12 cellular contexts compared by ENCODE assay signal in genomic region chr20:38970302-38970701, GRCh38. TPM values are rescaled to one million over a fixed set of nuclear protein-coding genes. Genes with fewer than 3 reads are reported as not detected.
DNase-seq lines count a peak whose midpoint lies in the region; ATAC-seq and TF ChIP-seq lines count a peak whose summit lies in the region.
"Had no signal": no experiment of that assay in that cellular context is flagged by ENCODE, and none has a peak within 500 bp of the region (broad histone marks: within the 10 kb centered on the region; RNA-seq: fewer than 3 reads in every experiment).

No MANE protein-coding gene starts in this region.

- no peak overlapping the region for H2AFZ ChIP-seq in smooth muscle cell (ENCODE audit: low read depth)

- H3K4me2 ChIP-seq in smooth muscle cell = no peak overlapping the region

- DNase-seq in HCEC 1CT = peak; percentile 95
- peak; percentile 56 for DNase-seq in fibroblast of peridontal ligament (ENCODE audit: extremely low read depth)
- DNase-seq in smooth muscle cell (lab: John Stamatoyannopoulos, UW; ENCODE audit: unreplicated experiment) = no peak
- no peak for DNase-seq in GOT3 (lab: John Stamatoyannopoulos, UW)
- DNase-seq in NCI-H2107 (lab: John Stamatoyannopoulos, UW) = no peak
- no peak for DNase-seq in GM19238 (ENCODE audit: insufficient read length, low spot score)
- DNase-seq: activated T-cell treated with anti-CD3 and anti-CD28 coated beads, Interleukin-2, amount 50 U/mL, for 1 hour; DMS79; NCI-H2171; RPMI8226 had no signal

- 61% methylated on average over 1 of the region's 1 CpG for WGBS in smooth muscle cell (ENCODE audit: low lambda C conversion rate)

- no peaks in the 10 kb centered on the region for H3K36me3 ChIP-seq in smooth muscle cell (ENCODE audit: low read depth)

- no peaks in the 10 kb centered on the region for H3K27me3 ChIP-seq in smooth muscle cell (ENCODE audit: low read depth)
- H3K27me3 ChIP-seq: cardiac muscle cell had no signal

- peak; percentile 81 for ATAC-seq in SK-N-SH treated with all-trans-retinoic acid at 6 μM for 48 hours

- H3K79me2 ChIP-seq in smooth muscle cell (ENCODE audit: low read depth) = peaks cover under 1% of the 10 kb centered on the region

- peaks cover 4% of the 10 kb centered on the region for H4K20me1 ChIP-seq in smooth muscle cell (ENCODE audit: low read depth)

- H3K27ac ChIP-seq in smooth muscle cell (ENCODE audit: low read depth) = peak overlapping the region; percentile 47
- H3K27ac ChIP-seq: cardiac muscle cell had no signal

- no peaks in the 10 kb centered on the region for H3K9me3 ChIP-seq in smooth muscle cell (replicated peaks; ENCODE audit: low read depth)

- H3K4me3 ChIP-seq in smooth muscle cell = no peak overlapping the region
- H3K4me3 ChIP-seq: cardiac muscle cell had no signal

- H3F3A ChIP-seq in smooth muscle cell (ENCODE audit: low read depth) = no peaks in the 10 kb centered on the region

- H3K9ac ChIP-seq in smooth muscle cell (ENCODE audit: low read depth) = no peak overlapping the region

- H3K4me1 ChIP-seq in smooth muscle cell (ENCODE audit: low read depth) = no peaks in the 10 kb centered on the region

- TF ChIP-seq CTCF in smooth muscle cell (IDR thresholded peaks at IDR 0.05; ENCODE audit: borderline replicate concordance, insufficient read depth, poor library complexity, severe bottlenecking) = no peak

TF ChIP-seq in SK-N-SH treated with all-trans-retinoic acid at 6 μM for 48 hours, 23 proteins besides CTCF, POLR2A, EP300 and RAD21:
- TF ChIP-seq ZNF8 (CRISPR knock-in tag; IDR thresholded peaks at IDR 0.05) (no peak), SNAI2 (CRISPR knock-in tag; IDR thresholded peaks at IDR 0.05) (no peak), ZFP3 (CRISPR knock-in tag; IDR thresholded peaks at IDR 0.05) (no peak), POU6F1 (CRISPR knock-in tag; IDR thresholded peaks at IDR 0.05; ENCODE audit: borderline replicate concordance, low read depth) (no peak), PATZ1 (CRISPR knock-in tag; IDR thresholded peaks at IDR 0.05; ENCODE audit: borderline replicate concordance) (no peak), GLIS3 (CRISPR knock-in tag; IDR thresholded peaks at IDR 0.05) (no peak), ISL1 (CRISPR knock-in tag; IDR thresholded peaks at IDR 0.05) (no peak), CSDC2 (CRISPR knock-in tag; IDR thresholded peaks at IDR 0.05) (no peak), PPARA (CRISPR knock-in tag; IDR thresholded peaks at IDR 0.05; ENCODE audit: borderline replicate concordance) (no peak), ARNTL (CRISPR knock-in tag; IDR thresholded peaks at IDR 0.05; ENCODE audit: borderline replicate concordance, low read depth) (no peak)

RNA-seq across cellular contexts. Expression of gene DHX35, which starts 8.2 kb away (rescaled TPM):
- 9.5 and 10.7 TPM in 2 replicates for total RNA-seq in smooth muscle cell
- polyA plus RNA-seq in smooth muscle cell = 4.1 and 4.5 TPM in 2 replicates

RNA-seq across cellular contexts. Expression of gene FAM83D, which starts 44.1 kb away (rescaled TPM):
- 4.8 and 10.7 TPM in 2 replicates for total RNA-seq in smooth muscle cell
- 3.4 and 5.7 TPM in 2 replicates for polyA plus RNA-seq in smooth muscle cell

Comparison
In these comparisons a context has a peak if more than half of its experiments do, and no peak if none do; other contexts are left out.
1. DNase-seq: peak in HCEC 1CT (single experiment) and fibroblast of peridontal ligament (single experiment); none in smooth muscle cell (single experiment), GOT3 (single experiment), NCI-H2107 (single experiment) and GM19238 (single experiment).